25 cellular contexts compared by ENCODE assay signal in genomic region chr2:147468349-147468748, GRCh38.
"Had no signal": no experiment of that assay in that cellular context is flagged by ENCODE, and none has a peak within 500 bp of the region (broad histone marks: within the 10 kb centered on the region; RNA-seq: fewer than 3 reads in every experiment).

No MANE protein-coding gene starts in this region.

- H3K27ac ChIP-seq: KMS-11, PC-9, SK-N-MC had no signal

- H3K4me3 ChIP-seq: PC-9, SK-N-MC had no signal

- DNase-seq: activated B cell treated with CpG ODN at 0.5 μM for 24 hours; activated CD4-positive, alpha-beta T cell treated with anti-CD3 and anti-CD28 coated beads for 1 hour; activated CD4-positive, alpha-beta T cell treated with anti-CD3 and anti-CD28 coated beads, Interleukin-2, amount 10 ng/mL, durations not matched to agents 24 days and 14 days; activated CD4-positive, alpha-beta T cell treated with anti-CD3 and anti-CD28 coated beads, Interleukin-2, amount 50 U/mL, for 48 hours; activated CD8-positive, alpha-beta memory T cell treated with anti-CD3 and anti-CD28 coated beads, Interleukin-2, amount 10 ng/mL, durations not matched to agents 7 days and 5 days; activated effector memory CD4-positive, alpha-beta T cell treated with Interleukin-2 at 50 U/mL for 16 hours; activated naive CD4-positive, alpha-beta T cell treated with Interleukin-2 at 50 U/mL for 16 hours; activated naive CD8-positive, alpha-beta T cell treated with anti-CD3 and anti-CD28 coated beads, Interleukin-2, amount 50 U/mL, for 24 hours; activated T-cell treated with anti-CD3 and anti-CD28 coated beads, Interleukin-2, amount 50 U/mL, for 24 hours; amniotic stem cell; NCI-H1092 treated with DMSO at 0.1 percent for 48 hours; NCI-H1436 treated with DMSO at 0.1 percent for 48 hours; NCI-H1930; NCI-H2171; NCI-H2227 treated with DMSO at 0.1 percent for 48 hours; NCI-H446 treated with DMSO at 0.1 percent for 48 hours; NCI-H524 treated with DMSO at 0.1 percent for 48 hours; PC-9; SIG-M5; T-cell; T-helper 2 cell; T1000 had no signal

- ATAC-seq: activated CD8-positive, alpha-beta memory T cell treated with anti-CD3 and anti-CD28 coated beads, Interleukin-2, amount 10 ng/mL, durations not matched to agents 7 days and 5 days; activated naive CD4-positive, alpha-beta T cell treated with anti-CD3 and anti-CD28 coated beads, Interleukin-2, amount 50 U/mL, for 72 hours; activated naive CD8-positive, alpha-beta T cell treated with anti-CD3 and anti-CD28 coated beads, Interleukin-2, amount 50 U/mL, for 24 hours; T-cell had no signal

- H3K9ac ChIP-seq: KMS-11 had no signal
